Comparison of ENCODE assay signal across 25 cellular contexts in the genomic region with DNA sequence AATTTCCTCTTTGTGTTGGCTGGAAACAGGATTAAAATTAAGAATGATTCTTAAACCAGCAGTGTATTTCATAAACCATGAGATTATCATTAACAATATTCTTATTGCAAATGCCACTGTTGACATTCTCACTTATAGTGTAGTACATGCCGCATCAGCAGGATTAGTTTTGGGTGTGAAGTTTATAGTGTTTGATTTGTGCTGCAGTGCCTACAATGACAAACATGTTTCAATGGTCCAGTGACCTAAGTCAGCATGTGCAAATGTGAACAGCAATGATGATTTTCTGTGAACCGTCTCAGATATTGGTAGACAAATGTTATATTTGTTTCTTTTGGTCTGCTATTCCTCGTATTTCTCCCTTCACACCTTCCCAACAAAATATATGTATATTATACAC.
"Had no signal": no experiment of that assay in that cellular context is flagged by ENCODE, and none has a peak within 500 bp of the region (broad histone marks: within the 10 kb centered on the region; RNA-seq: fewer than 3 reads in every experiment).

No MANE protein-coding gene starts in this region.

- H3K27ac ChIP-seq: breast epithelium, cardiac muscle cell, colonic mucosa, epithelial cell of prostate had no signal

- ATAC-seq: activated T-cell treated with anti-CD3 and anti-CD28 coated beads, Interleukin-2, amount 50 U/mL, for 4 hours; activated T-helper 17 cell treated with anti-CD3 and anti-CD28 coated beads, Interleukin-2, amount 50 U/mL, for 72 hours had no signal

- H3K4me3 ChIP-seq: breast epithelium, cardiac muscle cell, colonic mucosa had no signal

- H3K9me3 ChIP-seq: breast epithelium, colonic mucosa had no signal

- H3K4me1 ChIP-seq: colonic mucosa had no signal

- H3K36me3 ChIP-seq: breast epithelium, cardiac muscle cell, colonic mucosa had no signal

- H3K27me3 ChIP-seq: breast epithelium, cardiac muscle cell, colonic mucosa had no signal

- DNase-seq: activated CD4-positive, alpha-beta memory T cell treated with anti-CD3 and anti-CD28 coated beads, Interleukin-2, amount 10 ng/mL, durations not matched to agents 7 days and 5 days; activated CD4-positive, alpha-beta T cell treated with anti-CD3 and anti-CD28 coated beads for 1 hour; activated CD4-positive, alpha-beta T cell treated with anti-CD3 and anti-CD28 coated beads for 4 hours; activated CD4-positive, alpha-beta T cell treated with anti-CD3 and anti-CD28 coated beads, Interleukin-2, amount 10 ng/mL, durations not matched to agents 7 days and 5 days; activated CD4-positive, alpha-beta T cell treated with anti-CD3 and anti-CD28 coated beads, Interleukin-2, amount 50 U/mL, for 4 hours; activated CD8-positive, alpha-beta memory T cell treated with anti-CD3 and anti-CD28 coated beads for 24 hours; activated effector memory CD4-positive, alpha-beta T cell treated with Interleukin-2 at 50 U/mL for 16 hours; activated gamma-delta T cell treated with Interleukin-2 at 50 U/mL for 16 hours; activated naive CD4-positive, alpha-beta T cell treated with anti-CD3 and anti-CD28 coated beads, Interleukin-2, amount 50 U/mL, for 16 hours; activated naive CD4-positive, alpha-beta T cell treated with Interleukin-2 at 50 U/mL for 16 hours; activated T-cell treated with anti-CD3 and anti-CD28 coated beads, Interleukin-2, amount 50 U/mL, for 4 hours; amniotic stem cell; anterior cingulate cortex; central memory CD4-positive, alpha-beta T cell; cerebellar nuclear complex; colonic mucosa; effector CD8-positive, alpha-beta T cell; foreskin fibroblast; head of caudate nucleus; hippocampal formation; T-helper 9 cell had no signal
